ENCODE assay signal across 1 cellular context in genomic region chr19:1825909-1826556, GRCh38.
TF ChIP-seq lines count a peak whose summit lies in the region.

No MANE protein-coding gene starts in this region.

TF ChIP-seq in K562, 482 proteins besides CTCF, POLR2A, EP300 and RAD21 (continued from another document and continues in another):
- TF ChIP-seq, protein P1, sequence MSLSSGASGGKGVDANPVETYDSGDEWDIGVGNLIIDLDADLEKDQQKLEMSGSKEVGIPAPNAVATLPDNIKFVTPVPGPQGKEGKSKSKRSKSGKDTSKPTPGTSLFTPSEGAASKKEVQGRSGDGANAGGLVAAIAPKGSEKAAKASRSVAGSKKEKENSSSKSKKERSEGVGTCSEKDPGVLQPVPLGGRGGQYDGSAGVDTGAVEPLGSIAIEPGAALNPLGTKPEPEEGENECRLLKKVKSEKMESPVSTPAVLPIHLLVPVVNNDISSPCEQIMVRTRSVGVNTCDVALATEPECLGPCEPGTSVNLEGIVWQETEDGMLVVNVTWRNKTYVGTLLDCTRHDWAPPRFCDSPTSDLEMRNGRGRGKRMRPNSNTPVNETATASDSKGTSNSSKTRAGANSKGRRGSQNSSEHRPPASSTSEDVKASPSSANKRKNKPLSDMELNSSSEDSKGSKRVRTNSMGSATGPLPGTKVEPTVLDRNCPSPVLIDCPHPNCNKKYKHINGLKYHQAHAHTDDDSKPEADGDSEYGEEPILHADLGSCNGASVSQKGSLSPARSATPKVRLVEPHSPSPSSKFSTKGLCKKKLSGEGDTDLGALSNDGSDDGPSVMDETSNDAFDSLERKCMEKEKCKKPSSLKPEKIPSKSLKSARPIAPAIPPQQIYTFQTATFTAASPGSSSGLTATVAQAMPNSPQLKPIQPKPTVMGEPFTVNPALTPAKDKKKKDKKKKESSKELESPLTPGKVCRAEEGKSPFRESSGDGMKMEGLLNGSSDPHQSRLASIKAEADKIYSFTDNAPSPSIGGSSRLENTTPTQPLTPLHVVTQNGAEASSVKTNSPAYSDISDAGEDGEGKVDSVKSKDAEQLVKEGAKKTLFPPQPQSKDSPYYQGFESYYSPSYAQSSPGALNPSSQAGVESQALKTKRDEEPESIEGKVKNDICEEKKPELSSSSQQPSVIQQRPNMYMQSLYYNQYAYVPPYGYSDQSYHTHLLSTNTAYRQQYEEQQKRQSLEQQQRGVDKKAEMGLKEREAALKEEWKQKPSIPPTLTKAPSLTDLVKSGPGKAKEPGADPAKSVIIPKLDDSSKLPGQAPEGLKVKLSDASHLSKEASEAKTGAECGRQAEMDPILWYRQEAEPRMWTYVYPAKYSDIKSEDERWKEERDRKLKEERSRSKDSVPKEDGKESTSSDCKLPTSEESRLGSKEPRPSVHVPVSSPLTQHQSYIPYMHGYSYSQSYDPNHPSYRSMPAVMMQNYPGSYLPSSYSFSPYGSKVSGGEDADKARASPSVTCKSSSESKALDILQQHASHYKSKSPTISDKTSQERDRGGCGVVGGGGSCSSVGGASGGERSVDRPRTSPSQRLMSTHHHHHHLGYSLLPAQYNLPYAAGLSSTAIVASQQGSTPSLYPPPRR (CRISPR knock-in tag; IDR thresholded peaks at IDR 0.05; ENCODE audit: borderline replicate concordance), result no peak
- TF ChIP-seq HMGN3 (IDR thresholded peaks at IDR 0.05; ENCODE audit: borderline replicate concordance, extremely low read depth, insufficient read length, low read depth, low read length) (no peak), CBX5 (IDR thresholded peaks at IDR 0.05; ENCODE audit: borderline replicate concordance, low read depth) (no peak), E2F1 (CRISPR knock-in tag; IDR thresholded peaks at IDR 0.05) (no peak), ZNF740 (CRISPR knock-in tag; IDR thresholded peaks at IDR 0.05) (no peak), ZNF740 (tag; IDR thresholded peaks at IDR 0.05) (no peak), ZNF134 (CRISPR knock-in tag; conservative IDR thresholded peaks at IDR 0.05) (no peak), CREM (IDR thresholded peaks at IDR 0.05; ENCODE audit: low read depth) (0 out of 2 replicates have a peak, but pooled peaks have one; percentile 14), ZNF696 (CRISPR knock-in tag; conservative IDR thresholded peaks at IDR 0.05) (no peak), TSC22D4 (tag; IDR thresholded peaks at IDR 0.05) (no peak), ARID2 (IDR thresholded peaks at IDR 0.05) (no peak; the same call in none of the 2 replicates), NEUROD1 (IDR thresholded peaks at IDR 0.05; ENCODE audit: borderline replicate concordance, low read depth, low read length, partially characterized antibody) (peak; percentile 36), NFATC3 (IDR thresholded peaks at IDR 0.05) (no peak), ZNF445 (CRISPR knock-in tag; IDR thresholded peaks at IDR 0.05; ENCODE audit: low read depth) (no peak), MCM2 (IDR thresholded peaks at IDR 0.05; ENCODE audit: low read depth) (no peak), HNRNPL (IDR thresholded peaks at IDR 0.05; ENCODE audit: low read depth, low read length) (no peak), STAT6 (CRISPR knock-in tag; IDR thresholded peaks at IDR 0.05) (no peak), E2F3 (CRISPR knock-in tag; IDR thresholded peaks at IDR 0.05) (no peak), ZBTB12 (CRISPR knock-in tag; IDR thresholded peaks at IDR 0.05) (no peak), KDM4B (IDR thresholded peaks at IDR 0.05; ENCODE audit: borderline replicate concordance in 2 of 2, low read depth in 1 of 2) (no peak), MYC (IDR thresholded peaks at IDR 0.05; ENCODE audit: low read depth, low read length) (peak; percentile 62), MYC (CRISPR knock-in tag; IDR thresholded peaks at IDR 0.05; ENCODE audit: borderline replicate concordance, low read depth) (no peak), PTBP1 (IDR thresholded peaks at IDR 0.05; ENCODE audit: low read depth, low read length) (no peak), PURB (CRISPR knock-in tag; IDR thresholded peaks at IDR 0.05; ENCODE audit: low read depth) (no peak), ETV5 (CRISPR knock-in tag; IDR thresholded peaks at IDR 0.05; ENCODE audit: low read depth) (0 out of 2 replicates have a peak, but pooled peaks have one; percentile 11), ZFP1 (CRISPR knock-in tag; IDR thresholded peaks at IDR 0.05) (no peak), SPI1 (IDR thresholded peaks at IDR 0.05; ENCODE audit: borderline replicate concordance, low read depth, low read length) (no peak)
- TF ChIP-seq, protein P2, sequence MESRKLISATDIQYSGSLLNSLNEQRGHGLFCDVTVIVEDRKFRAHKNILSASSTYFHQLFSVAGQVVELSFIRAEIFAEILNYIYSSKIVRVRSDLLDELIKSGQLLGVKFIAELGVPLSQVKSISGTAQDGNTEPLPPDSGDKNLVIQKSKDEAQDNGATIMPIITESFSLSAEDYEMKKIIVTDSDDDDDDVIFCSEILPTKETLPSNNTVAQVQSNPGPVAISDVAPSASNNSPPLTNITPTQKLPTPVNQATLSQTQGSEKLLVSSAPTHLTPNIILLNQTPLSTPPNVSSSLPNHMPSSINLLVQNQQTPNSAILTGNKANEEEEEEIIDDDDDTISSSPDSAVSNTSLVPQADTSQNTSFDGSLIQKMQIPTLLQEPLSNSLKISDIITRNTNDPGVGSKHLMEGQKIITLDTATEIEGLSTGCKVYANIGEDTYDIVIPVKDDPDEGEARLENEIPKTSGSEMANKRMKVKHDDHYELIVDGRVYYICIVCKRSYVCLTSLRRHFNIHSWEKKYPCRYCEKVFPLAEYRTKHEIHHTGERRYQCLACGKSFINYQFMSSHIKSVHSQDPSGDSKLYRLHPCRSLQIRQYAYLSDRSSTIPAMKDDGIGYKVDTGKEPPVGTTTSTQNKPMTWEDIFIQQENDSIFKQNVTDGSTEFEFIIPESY (CRISPR knock-in tag; IDR thresholded peaks at IDR 0.05), result no peak; the same call in 1 of the 2 replicates
- TF ChIP-seq, protein P3, sequence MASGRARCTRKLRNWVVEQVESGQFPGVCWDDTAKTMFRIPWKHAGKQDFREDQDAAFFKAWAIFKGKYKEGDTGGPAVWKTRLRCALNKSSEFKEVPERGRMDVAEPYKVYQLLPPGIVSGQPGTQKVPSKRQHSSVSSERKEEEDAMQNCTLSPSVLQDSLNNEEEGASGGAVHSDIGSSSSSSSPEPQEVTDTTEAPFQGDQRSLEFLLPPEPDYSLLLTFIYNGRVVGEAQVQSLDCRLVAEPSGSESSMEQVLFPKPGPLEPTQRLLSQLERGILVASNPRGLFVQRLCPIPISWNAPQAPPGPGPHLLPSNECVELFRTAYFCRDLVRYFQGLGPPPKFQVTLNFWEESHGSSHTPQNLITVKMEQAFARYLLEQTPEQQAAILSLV (tag; IDR thresholded peaks at IDR 0.05), result no peak
- TF ChIP-seq, protein P4, sequence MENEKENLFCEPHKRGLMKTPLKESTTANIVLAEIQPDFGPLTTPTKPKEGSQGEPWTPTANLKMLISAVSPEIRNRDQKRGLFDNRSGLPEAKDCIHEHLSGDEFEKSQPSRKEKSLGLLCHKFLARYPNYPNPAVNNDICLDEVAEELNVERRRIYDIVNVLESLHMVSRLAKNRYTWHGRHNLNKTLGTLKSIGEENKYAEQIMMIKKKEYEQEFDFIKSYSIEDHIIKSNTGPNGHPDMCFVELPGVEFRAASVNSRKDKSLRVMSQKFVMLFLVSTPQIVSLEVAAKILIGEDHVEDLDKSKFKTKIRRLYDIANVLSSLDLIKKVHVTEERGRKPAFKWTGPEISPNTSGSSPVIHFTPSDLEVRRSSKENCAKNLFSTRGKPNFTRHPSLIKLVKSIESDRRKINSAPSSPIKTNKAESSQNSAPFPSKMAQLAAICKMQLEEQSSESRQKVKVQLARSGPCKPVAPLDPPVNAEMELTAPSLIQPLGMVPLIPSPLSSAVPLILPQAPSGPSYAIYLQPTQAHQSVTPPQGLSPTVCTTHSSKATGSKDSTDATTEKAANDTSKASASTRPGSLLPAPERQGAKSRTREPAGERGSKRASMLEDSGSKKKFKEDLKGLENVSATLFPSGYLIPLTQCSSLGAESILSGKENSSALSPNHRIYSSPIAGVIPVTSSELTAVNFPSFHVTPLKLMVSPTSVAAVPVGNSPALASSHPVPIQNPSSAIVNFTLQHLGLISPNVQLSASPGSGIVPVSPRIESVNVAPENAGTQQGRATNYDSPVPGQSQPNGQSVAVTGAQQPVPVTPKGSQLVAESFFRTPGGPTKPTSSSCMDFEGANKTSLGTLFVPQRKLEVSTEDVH (IDR thresholded peaks at IDR 0.05; ENCODE audit: low read depth, partially characterized antibody), result peak; percentile 37
- TF ChIP-seq, protein P5, sequence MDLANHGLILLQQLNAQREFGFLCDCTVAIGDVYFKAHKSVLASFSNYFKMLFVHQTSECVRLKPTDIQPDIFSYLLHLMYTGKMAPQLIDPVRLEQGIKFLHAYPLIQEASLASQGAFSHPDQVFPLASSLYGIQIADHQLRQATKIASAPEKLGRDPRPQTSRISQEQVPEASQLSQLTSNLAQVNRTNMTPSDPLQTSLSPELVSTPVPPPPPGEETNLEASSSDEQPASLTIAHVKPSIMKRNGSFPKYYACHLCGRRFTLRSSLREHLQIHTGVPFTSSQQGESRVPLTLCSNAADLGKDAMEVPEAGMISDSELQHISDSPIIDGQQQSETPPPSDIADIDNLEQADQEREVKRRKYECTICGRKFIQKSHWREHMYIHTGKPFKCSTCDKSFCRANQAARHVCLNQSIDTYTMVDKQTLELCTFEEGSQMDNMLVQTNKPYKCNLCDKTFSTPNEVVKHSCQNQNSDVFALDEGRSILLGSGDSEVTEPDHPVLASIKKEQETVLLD (IDR thresholded peaks at IDR 0.05), result peak; percentile 62; the same call in 1 of the 2 replicates
- TF ChIP-seq, protein P6, sequence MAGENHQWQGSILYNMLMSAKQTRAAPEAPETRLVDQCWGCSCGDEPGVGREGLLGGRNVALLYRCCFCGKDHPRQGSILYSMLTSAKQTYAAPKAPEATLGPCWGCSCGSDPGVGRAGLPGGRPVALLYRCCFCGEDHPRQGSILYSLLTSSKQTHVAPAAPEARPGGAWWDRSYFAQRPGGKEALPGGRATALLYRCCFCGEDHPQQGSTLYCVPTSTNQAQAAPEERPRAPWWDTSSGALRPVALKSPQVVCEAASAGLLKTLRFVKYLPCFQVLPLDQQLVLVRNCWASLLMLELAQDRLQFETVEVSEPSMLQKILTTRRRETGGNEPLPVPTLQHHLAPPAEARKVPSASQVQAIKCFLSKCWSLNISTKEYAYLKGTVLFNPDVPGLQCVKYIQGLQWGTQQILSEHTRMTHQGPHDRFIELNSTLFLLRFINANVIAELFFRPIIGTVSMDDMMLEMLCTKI (IDR thresholded peaks at IDR 0.05; ENCODE audit: partially characterized antibody), result no peak
- TF ChIP-seq, protein P7, sequence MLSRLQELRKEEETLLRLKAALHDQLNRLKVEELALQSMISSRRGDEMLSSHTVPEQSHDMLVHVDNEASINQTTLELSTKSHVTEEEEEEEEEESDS (CRISPR knock-in tag; IDR thresholded peaks at IDR 0.05), result no peak
- TF ChIP-seq, protein P8, sequence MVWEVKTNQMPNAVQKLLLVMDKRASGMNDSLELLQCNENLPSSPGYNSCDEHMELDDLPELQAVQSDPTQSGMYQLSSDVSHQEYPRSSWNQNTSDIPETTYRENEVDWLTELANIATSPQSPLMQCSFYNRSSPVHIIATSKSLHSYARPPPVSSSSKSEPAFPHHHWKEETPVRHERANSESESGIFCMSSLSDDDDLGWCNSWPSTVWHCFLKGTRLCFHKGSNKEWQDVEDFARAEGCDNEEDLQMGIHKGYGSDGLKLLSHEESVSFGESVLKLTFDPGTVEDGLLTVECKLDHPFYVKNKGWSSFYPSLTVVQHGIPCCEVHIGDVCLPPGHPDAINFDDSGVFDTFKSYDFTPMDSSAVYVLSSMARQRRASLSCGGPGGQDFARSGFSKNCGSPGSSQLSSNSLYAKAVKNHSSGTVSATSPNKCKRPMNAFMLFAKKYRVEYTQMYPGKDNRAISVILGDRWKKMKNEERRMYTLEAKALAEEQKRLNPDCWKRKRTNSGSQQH (CRISPR knock-in tag; IDR thresholded peaks at IDR 0.05), result 0 out of 2 replicates have a peak, but pooled peaks have one; percentile 17
